In the genomic region with DNA sequence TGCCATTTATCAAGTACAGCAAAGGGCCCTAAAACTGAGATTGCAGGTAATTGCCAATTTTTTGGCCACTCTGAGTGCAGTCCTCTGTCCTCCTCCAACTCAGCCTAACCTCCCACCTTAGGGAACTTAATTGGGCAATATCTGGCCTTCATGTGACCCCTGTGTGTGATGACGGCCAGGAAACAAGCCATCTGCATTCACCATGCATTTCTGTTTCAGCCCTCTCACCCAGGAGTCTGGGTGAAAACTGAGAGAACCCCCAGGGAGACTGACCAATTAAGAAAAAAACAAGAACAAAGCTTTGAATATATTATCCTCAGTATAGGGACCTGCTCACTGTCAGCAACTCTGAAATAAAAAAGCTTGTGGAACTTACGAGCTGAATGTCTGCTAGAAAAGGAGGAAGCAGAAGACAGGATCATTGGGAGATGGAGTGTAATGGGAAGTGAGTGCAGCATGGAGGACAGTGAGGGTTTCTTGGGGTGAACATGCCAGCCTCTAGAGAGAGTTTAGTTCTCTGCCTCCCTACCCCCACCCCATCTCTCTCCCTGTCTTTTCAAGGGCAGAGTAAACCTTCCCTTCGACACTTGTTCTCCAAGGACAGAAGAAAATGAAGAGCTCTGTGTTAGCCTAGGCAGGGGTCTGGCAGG, we compare ENCODE assay signal across 9 cellular contexts. TPM values are rescaled to one million over a fixed set of nuclear protein-coding genes. Genes with fewer than 3 reads are reported as not detected.
A peak's percentile ranks its signal among the peaks of the same experiment; 100 is the strongest.
DNase-seq lines count a peak whose midpoint lies in the region; ATAC-seq and TF ChIP-seq lines count a peak whose summit lies in the region.
"Had no signal": no experiment of that assay in that cellular context is flagged by ENCODE, and none has a peak within 500 bp of the region (broad histone marks: within the 10 kb centered on the region; RNA-seq: fewer than 3 reads in every experiment).

No MANE protein-coding gene starts in this region.

- H3K4me3 Mint-ChIP-seq in activated CD4-positive, alpha-beta T cell treated with anti-CD3 and anti-CD28 coated beads, Interleukin-2, amount 10 ng/mL, durations not matched to agents 7 days and 5 days: peak overlapping the region; percentile 25

- no peak for ATAC-seq in HG03457 (IDR thresholded peaks at IDR 0.05; ENCODE audit: unreplicated experiment)

- POLR2A ChIA-PET in activated CD4-positive, alpha-beta T cell treated with anti-CD3 and anti-CD28 coated beads, Interleukin-2, amount 10 ng/mL, durations not matched to agents 7 days and 5 days (lab: Charles Lee): no interaction called here

- peaks cover 27% of the 10 kb centered on the region for H3K36me3 Mint-ChIP-seq in activated CD4-positive, alpha-beta T cell treated with anti-CD3 and anti-CD28 coated beads, Interleukin-2, amount 10 ng/mL, durations not matched to agents 7 days and 5 days (ENCODE audit: low read depth)

- H3K27me3 ChIP-seq in OCI-LY3 (ENCODE audit: low read depth, low read length) (no peaks in the 10 kb centered on the region), right atrium auricular region (no peaks in the 10 kb centered on the region), thymus (ENCODE audit: control insufficient read depth, insufficient read depth) (no peaks in the 10 kb centered on the region)

- H3K27me3 Mint-ChIP-seq in activated CD4-positive, alpha-beta T cell treated with anti-CD3 and anti-CD28 coated beads, Interleukin-2, amount 10 ng/mL, durations not matched to agents 7 days and 5 days: no peaks in the 10 kb centered on the region

- WGBS in thymus: 78% methylated on average over 3 of the region's 3 CpGs

- peaks cover 56% of the 10 kb centered on the region for H3K4me1 Mint-ChIP-seq in activated CD4-positive, alpha-beta T cell treated with anti-CD3 and anti-CD28 coated beads, Interleukin-2, amount 10 ng/mL, durations not matched to agents 7 days and 5 days

- CTCF ChIA-PET in activated CD4-positive, alpha-beta T cell treated with anti-CD3 and anti-CD28 coated beads, Interleukin-2, amount 10 ng/mL, durations not matched to agents 7 days and 5 days (lab: Charles Lee): interaction anchor here (0.6 to 1.9 kb wide), 4 partner anchors 9 to 25 kb away, joined by 3 to 6 read pairs (median 3); partner anchors contain the start of gene MAPRE2

- peak overlapping the region; percentile 74 for H3K9ac ChIP-seq in OCI-LY3 (ENCODE audit: low read length)

- H3K4me1 ChIP-seq in OCI-LY3 (ENCODE audit: low read length) (peaks cover 45% of the 10 kb centered on the region), right atrium auricular region (peaks cover 0 to 62% of the 10 kb centered on the region in 2 donors), thymus (ENCODE audit: control insufficient read depth, insufficient read depth, low read length) (peaks cover 31% of the 10 kb centered on the region)

- H3K27ac Mint-ChIP-seq in activated CD4-positive, alpha-beta T cell treated with anti-CD3 and anti-CD28 coated beads, Interleukin-2, amount 10 ng/mL, durations not matched to agents 7 days and 5 days: peak overlapping the region; percentile 72

- H3K4me2 ChIP-seq in OCI-LY3 (ENCODE audit: low read length): peak overlapping the region; percentile 97

- peak overlapping the region; percentile 74 for H3K4me3 ChIP-seq in OCI-LY3 (ENCODE audit: low read length)
- peak overlapping the region in 1 of 2 donors; percentile 7 for H3K4me3 ChIP-seq in right atrium auricular region
- H3K4me3 ChIP-seq in thymus (ENCODE audit: low read length): no peak overlapping the region

- H2AFZ ChIP-seq in OCI-LY3 (ENCODE audit: low read depth, low read length): no peak overlapping the region

- TF ChIP-seq CTCF in OCI-LY3 (IDR thresholded peaks at IDR 0.05; ENCODE audit: low read depth, low read length): no peak
- TF ChIP-seq CTCF in right atrium auricular region (IDR thresholded peaks at IDR 0.05): no peak

- peak overlapping the region; percentile 81 for H3K27ac ChIP-seq in OCI-LY3 (ENCODE audit: low read length)
- peak overlapping the region; percentile 69 to 72 for H3K27ac ChIP-seq in right atrium auricular region
- H3K27ac ChIP-seq in thymus (ENCODE audit: low read depth): peak overlapping the region; percentile 31

- H3K36me3 ChIP-seq in OCI-LY3 (replicated peaks; ENCODE audit: low read depth, low read length) (peaks cover 31% of the 10 kb centered on the region), right atrium auricular region (no peaks in the 10 kb centered on the region), thymus (ENCODE audit: control insufficient read depth, insufficient read depth) (peaks cover 6% of the 10 kb centered on the region)

- no peak for DNase-seq in activated CD4-positive, alpha-beta T cell treated with anti-CD3 and anti-CD28 coated beads, Interleukin-2, amount 10 ng/mL, durations not matched to agents 7 days and 5 days
- no peak for DNase-seq in activated CD4-positive, alpha-beta T cell treated with anti-CD3 and anti-CD28 coated beads, Interleukin-2, amount 50 U/mL, for 48 hours
- DNase-seq in right atrium auricular region (ENCODE audit: low spot score) (no peak), glomerular visceral epithelial cell (ENCODE audit: extremely low spot score) (no peak), DMS53 (lab: John Stamatoyannopoulos, UW) (no peak)
- DNase-seq: NCI-H1694 had no signal

- H3K9me3 ChIP-seq in OCI-LY3 (ENCODE audit: insufficient read depth, low read length) (no peaks in the 10 kb centered on the region), right atrium auricular region (no peaks in the 10 kb centered on the region), thymus (ENCODE audit: control insufficient read depth) (no peaks in the 10 kb centered on the region)

- peaks cover 100% of the 10 kb centered on the region for H3K79me2 ChIP-seq in OCI-LY3 (ENCODE audit: low read length)

- peaks cover 85% of the 10 kb centered on the region for H4K20me1 ChIP-seq in OCI-LY3 (ENCODE audit: insufficient read depth, low read length)

- H3K9me3 Mint-ChIP-seq in activated CD4-positive, alpha-beta T cell treated with anti-CD3 and anti-CD28 coated beads, Interleukin-2, amount 10 ng/mL, durations not matched to agents 7 days and 5 days: peaks cover 6% of the 10 kb centered on the region

RNA-seq across cellular contexts. Expression of gene MAPRE2, which starts 9.6 kb away (rescaled TPM):
- total RNA-seq in activated CD4-positive, alpha-beta T cell treated with anti-CD3 and anti-CD28 coated beads, Interleukin-2, amount 10 ng/mL, durations not matched to agents 7 days and 5 days: 10 to 100 TPM; 48.6 to 61.9 TPM
- total RNA-seq in right atrium auricular region: 100 to 1,000 TPM; 107 to 133 TPM
- 41.2 TPM for polyA plus RNA-seq in thymus

Comparison
In these comparisons a context has a peak if more than half of its experiments do, and no peak if none do; other contexts are left out.
1. H3K27ac ChIP-seq: peak in every context shown above with its lines; median percentile 81 in OCI-LY3; 70 in right atrium auricular region; 31 in thymus.